In the genomic region with DNA sequence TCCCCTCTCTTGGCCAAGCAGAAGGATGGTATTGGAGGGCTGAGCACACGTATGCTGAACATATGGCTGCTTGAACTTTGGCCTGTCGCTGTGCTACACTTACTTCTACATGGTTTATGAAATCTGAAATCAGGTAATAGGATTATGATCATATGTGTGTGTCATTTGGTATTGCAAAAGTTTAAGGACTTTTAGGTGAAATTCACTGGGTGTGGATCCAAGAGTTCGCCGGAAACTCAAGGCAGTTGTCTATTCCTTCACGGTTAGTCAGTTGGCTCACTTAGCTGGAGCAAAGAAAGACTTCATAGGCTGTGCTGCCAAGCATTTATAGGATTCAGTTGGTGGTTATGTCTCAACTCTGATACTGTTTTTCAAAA, we compare ENCODE assay signal across 8 cellular contexts. TPM values are rescaled to one million over a fixed set of nuclear protein-coding genes. Genes with fewer than 3 reads are reported as not detected.
A peak's percentile ranks its signal among the peaks of the same experiment; 100 is the strongest.
DNase-seq lines count a peak whose midpoint lies in the region; ATAC-seq and TF ChIP-seq lines count a peak whose summit lies in the region.

No MANE protein-coding gene starts in this region.

- H3K27me3 Mint-ChIP-seq in CD8-positive, alpha-beta T cell (ENCODE audit: low read depth), result no peaks in the 10 kb centered on the region
- H3K27me3 Mint-ChIP-seq in activated T-cell treated with anti-CD3 and anti-CD28 coated beads, Interleukin-2, amount 50 U/mL, for 4 hours (ENCODE audit: low read depth), result no peaks in the 10 kb centered on the region

- H3K4me3 ChIP-seq in CD8-positive, alpha-beta T cell (ENCODE audit: low read depth, low read length), result peak overlapping the region; percentile 84
- peak overlapping the region; percentile 76 for H3K4me3 ChIP-seq in iPS-15b (ENCODE audit: low read depth, low read length)

- POLR2A ChIA-PET in CD8-positive, alpha-beta T cell (lab: Charles Lee), result no interaction called here

- H3K9ac ChIP-seq in iPS-15b (ENCODE audit: low read depth, low read length), result no peak overlapping the region

- H3K27me3 ChIP-seq in CD8-positive, alpha-beta T cell (ENCODE audit: insufficient read depth, low read length), result no peaks in the 10 kb centered on the region
- peaks cover 8% of the 10 kb centered on the region for H3K27me3 ChIP-seq in iPS-15b (ENCODE audit: control insufficient read depth, insufficient read depth, low read length)

- intact Hi-C loops in CD8-positive, alpha-beta T cell (cut with DNase I, micrococcal nuclease), result loop anchor here (5.0 kb wide), 2 partner anchors 225 to 1250 kb away; a partner anchor contains a TSS

- no peak for TF ChIP-seq CTCF in CD8-positive, alpha-beta T cell (IDR thresholded peaks at IDR 0.05)

- no peaks in the 10 kb centered on the region for H3K9me3 Mint-ChIP-seq in CD8-positive, alpha-beta T cell
- H3K9me3 Mint-ChIP-seq in activated T-cell treated with anti-CD3 and anti-CD28 coated beads, Interleukin-2, amount 50 U/mL, for 4 hours, result no peaks in the 10 kb centered on the region
- H3K9me3 Mint-ChIP-seq in stimulated activated effector memory CD8-positive, alpha-beta T cell treated with anti-CD3 and anti-CD28 coated beads, Interleukin-12 subunit alpha, Interleukin-12 subunit beta, amount 100 ng/mL, for 72 hours, result no peaks in the 10 kb centered on the region

- H3K4me1 ChIP-seq in CD8-positive, alpha-beta T cell (ENCODE audit: insufficient read depth, low read length), result peaks cover 13% of the 10 kb centered on the region
- no peaks in the 10 kb centered on the region for H3K4me1 ChIP-seq in iPS-15b (ENCODE audit: control insufficient read depth, insufficient read depth, low read length)

- H3K27ac Mint-ChIP-seq in CD8-positive, alpha-beta T cell, result peak overlapping the region; percentile 99
- peak overlapping the region; percentile 94 for H3K27ac Mint-ChIP-seq in stimulated activated effector memory CD8-positive, alpha-beta T cell treated with anti-CD3 and anti-CD28 coated beads, Interleukin-12 subunit alpha, Interleukin-12 subunit beta, amount 100 ng/mL, for 72 hours

- peaks cover 26% of the 10 kb centered on the region for H3K36me3 Mint-ChIP-seq in CD8-positive, alpha-beta T cell
- peaks cover 6% of the 10 kb centered on the region for H3K36me3 Mint-ChIP-seq in activated T-cell treated with anti-CD3 and anti-CD28 coated beads, Interleukin-2, amount 50 U/mL, for 4 hours (ENCODE audit: insufficient read depth)
- H3K36me3 Mint-ChIP-seq in stimulated activated effector memory CD8-positive, alpha-beta T cell treated with anti-CD3 and anti-CD28 coated beads, Interleukin-12 subunit alpha, Interleukin-12 subunit beta, amount 100 ng/mL, for 72 hours, result peaks cover 29% of the 10 kb centered on the region

- peaks cover 37% of the 10 kb centered on the region for H3K4me1 Mint-ChIP-seq in CD8-positive, alpha-beta T cell (ENCODE audit: low read depth)
- H3K4me1 Mint-ChIP-seq in activated T-cell treated with anti-CD3 and anti-CD28 coated beads, Interleukin-2, amount 50 U/mL, for 4 hours (ENCODE audit: low read depth), result peaks cover 36% of the 10 kb centered on the region
- H3K4me1 Mint-ChIP-seq in stimulated activated effector memory CD8-positive, alpha-beta T cell treated with anti-CD3 and anti-CD28 coated beads, Interleukin-12 subunit alpha, Interleukin-12 subunit beta, amount 100 ng/mL, for 72 hours, result peaks cover 56% of the 10 kb centered on the region

- H3K36me3 ChIP-seq in CD8-positive, alpha-beta T cell (ENCODE audit: insufficient read depth, low read length), result no peaks in the 10 kb centered on the region
- no peaks in the 10 kb centered on the region for H3K36me3 ChIP-seq in iPS-15b (ENCODE audit: control insufficient read depth, insufficient read depth, low read length)

- no peaks in the 10 kb centered on the region for H3K9me3 ChIP-seq in CD8-positive, alpha-beta T cell (ENCODE audit: low read length)
- no peaks in the 10 kb centered on the region for H3K9me3 ChIP-seq in iPS-15b (ENCODE audit: control insufficient read depth, insufficient read depth, low read length)

- H3K27ac ChIP-seq in CD8-positive, alpha-beta T cell (ENCODE audit: low read depth, low read length), result no peak overlapping the region

- H3K4me3 Mint-ChIP-seq in CD8-positive, alpha-beta T cell, result peak overlapping the region; percentile 94
- peak overlapping the region; percentile 91 for H3K4me3 Mint-ChIP-seq in activated T-cell treated with anti-CD3 and anti-CD28 coated beads, Interleukin-2, amount 50 U/mL, for 4 hours
- peak overlapping the region; percentile 90 for H3K4me3 Mint-ChIP-seq in stimulated activated effector memory CD8-positive, alpha-beta T cell treated with anti-CD3 and anti-CD28 coated beads, Interleukin-12 subunit alpha, Interleukin-12 subunit beta, amount 100 ng/mL, for 72 hours

- DNase-seq in CD8-positive, alpha-beta T cell, result no peak
- DNase-seq in HT-29 (ENCODE audit: low spot score), result peak; percentile 60
- no peak for DNase-seq in activated T-cell treated with anti-CD3 and anti-CD28 coated beads, Interleukin-2, amount 50 U/mL, for 4 hours
- DNase-seq in stimulated activated effector memory CD8-positive, alpha-beta T cell treated with anti-CD3 and anti-CD28 coated beads, Interleukin-12 subunit alpha, Interleukin-12 subunit beta, amount 100 ng/mL, for 72 hours (ENCODE audit: low spot score in 2 of 2), result no peak
- no peak for DNase-seq in activated CD4-positive, CD25-positive, alpha-beta regulatory T cell treated with anti-CD3 and anti-CD28 coated beads, Interleukin-2, amount 50 U/mL, for 72 hours

- no peak for ATAC-seq in CD8-positive, alpha-beta T cell
- ATAC-seq in activated T-cell treated with anti-CD3 and anti-CD28 coated beads, Interleukin-2, amount 50 U/mL, for 4 hours, result no peak
- ATAC-seq in stimulated activated effector memory CD8-positive, alpha-beta T cell treated with anti-CD3 and anti-CD28 coated beads, Interleukin-12 subunit alpha, Interleukin-12 subunit beta, amount 100 ng/mL, for 72 hours, result no peak
- ATAC-seq in HG03342 (IDR thresholded peaks at IDR 0.05; ENCODE audit: unreplicated experiment) (no peak), GM21423 (IDR thresholded peaks at IDR 0.05; ENCODE audit: unreplicated experiment) (no peak)

- CTCF ChIA-PET in CD8-positive, alpha-beta T cell (lab: Charles Lee), result no interaction called here

RNA-seq across cellular contexts. Expression of a gene that starts 0.9 kb away (rescaled TPM):
- total RNA-seq in CD8-positive, alpha-beta T cell, result 10 to 100 TPM; 71.5 to 73.9 TPM
- 33.4 and 44.2 TPM in 2 replicates for total RNA-seq in HT-29 (2014; rRNA removed; shearing (Covaris generic))
- 10 to 100 TPM; 25.3 to 31.0 (median 27.7) TPM for total RNA-seq in activated T-cell treated with anti-CD3 and anti-CD28 coated beads, Interleukin-2, amount 50 U/mL, for 4 hours
